In genomic region chr18:66873899-66874298, GRCh38 we compare ENCODE assay signal across 22 cellular contexts.
DNase-seq lines count a peak whose midpoint lies in the region; ATAC-seq, FAIRE-seq and TF ChIP-seq lines count a peak whose summit lies in the region.
"Had no signal": no experiment of that assay in that cellular context is flagged by ENCODE, and none has a peak within 500 bp of the region (broad histone marks: within the 10 kb centered on the region; RNA-seq: fewer than 3 reads in every experiment).

No MANE protein-coding gene starts in this region.

- WGBS in HepG2 (ENCODE audit: low lambda C conversion rate): 14% methylated on average over 4 of the region's 4 CpGs

- no peak for TF ChIP-seq RAD21 in HepG2 (CRISPR knock-in tag; IDR thresholded peaks at IDR 0.05)

- BruUV-seq in HepG2 (replicated peaks; lab: Mats Ljungman, UMichigan): no TSS peak

- peak overlapping the region; percentile 15; the same call in 1 of the 2 replicates for H3K4me2 ChIP-seq in HepG2 (ENCODE audit: low read depth, low read length)

- H3K9ac ChIP-seq in HepG2 (ENCODE audit: insufficient read depth, low read depth, low read length): no peak overlapping the region

- POLR2A ChIA-PET in HepG2 (lab: Yijun Ruan, JAX): no interaction called here

- TF ChIP-seq CTCF in HepG2 (CRISPR knock-in tag; IDR thresholded peaks at IDR 0.05): no peak

- no peaks in the 10 kb centered on the region for H4K20me1 ChIP-seq in HepG2 (ENCODE audit: insufficient read depth, low read length)

- H2AFZ ChIP-seq in HepG2 (ENCODE audit: low read length): no peak overlapping the region

- H3K4me3 ChIP-seq in HepG2 (replicated peaks in 1 of 3; ENCODE audit: insufficient read depth in 1 of 3, low read depth in 2 of 3, low read length in 3 of 3): no peak overlapping the region

- intact Hi-C loops in HepG2 (cut with micrococcal nuclease; ENCODE audit: unreplicated experiment): no loop called here

- FAIRE-seq in HepG2 (lab: Jason Lieb, UNC): no peak
- FAIRE-seq: GM12891 had no signal

- H3K4me1 ChIP-seq in HepG2 (ENCODE audit: insufficient read depth, low read length): peaks cover 16% of the 10 kb centered on the region
- H3K4me1 ChIP-seq: BE2C had no signal

- TF ChIP-seq POLR2A in HepG2 (IDR thresholded peaks at IDR 0.05; ENCODE audit: insufficient read depth in 1 of 2, low read depth in 2 of 2, low read length in 2 of 2): no peak

- H3K79me2 ChIP-seq in HepG2 (ENCODE audit: insufficient read depth, low read length): no peaks in the 10 kb centered on the region

- ATAC-seq in HepG2 (peak; percentile 71), GM19351 (IDR thresholded peaks at IDR 0.05; ENCODE audit: unreplicated experiment) (no peak), GM18511 (IDR thresholded peaks at IDR 0.05; ENCODE audit: unreplicated experiment) (no peak)
- ATAC-seq: HCT116, PC-3 had no signal

- TF ChIP-seq EP300 in HepG2 (IDR thresholded peaks at IDR 0.05; ENCODE audit: low read depth in 2 of 2, low read length in 2 of 2) (0 out of 4 replicates have a peak, but pooled peaks of 1 of the 2 experiments have one; percentile 23), HepG2 (CRISPR knock-in tag; IDR thresholded peaks at IDR 0.05; ENCODE audit: borderline replicate concordance) (no peak)

- DNase-seq in NCI-H510A treated with DMSO at 0.1 percent for 48 hours (lab: John Stamatoyannopoulos, UW) (peak; percentile 56), NCI-H510A (lab: John Stamatoyannopoulos, UW) (no peak), NCI-H748 treated with DMSO at 0.1 percent for 48 hours (lab: John Stamatoyannopoulos, UW) (peak; percentile 23), HepG2 (ENCODE audit: low spot score) (peak; percentile 61), SIG-M5 (lab: John Stamatoyannopoulos, UW) (no peak)
- DNase-seq: BE2C; CD8-positive, alpha-beta memory T cell; DMS 273 treated with DMSO at 0.1 percent for 48 hours; DMS79; EL; GF-D8; NCI-H1092; NCI-H1436 treated with DMSO at 0.1 percent for 48 hours; NCI-H2029; NCI-H446; NCI-H526 treated with DMSO at 0.1 percent for 48 hours; NK-92 treated with Interleukin-12 subunit alpha and Interleukin-12 subunit beta, amount 100 ng/mL, for 24 hours; PC-3 had no signal

- no peaks in the 10 kb centered on the region for H3K27me3 ChIP-seq in HepG2 (ENCODE audit: control insufficient read depth in 1 of 2, insufficient read depth in 2 of 2, low read length in 2 of 2)
- H3K27me3 ChIP-seq: BE2C had no signal

- H3K27ac ChIP-seq in HepG2 (ENCODE audit: extremely low read length, insufficient read depth, low read length): no peak overlapping the region

- CTCF ChIA-PET in HepG2 (lab: Yijun Ruan, JAX; ENCODE audit: low intra/inter-chr PET ratio, low total read pairs): no interaction called here

- no peaks in the 10 kb centered on the region for H3K36me3 ChIP-seq in HepG2 (replicated peaks in 1 of 2; ENCODE audit: control insufficient read depth in 1 of 2, insufficient read depth in 2 of 2, low read length in 2 of 2)
- H3K36me3 ChIP-seq: BE2C had no signal

- H3K9me3 ChIP-seq in HepG2 (ENCODE audit: low read length): no peaks in the 10 kb centered on the region
- H3K9me3 ChIP-seq: BE2C had no signal

- in situ Hi-C loops in HepG2 (cut with HindIII; ENCODE audit: extremely low pct_ligation_motif_present, low pct_unique_long_range_greater_than_20kb): no loop called here

TF ChIP-seq in HepG2, 621 proteins besides CTCF, POLR2A, EP300 and RAD21 (continues in another document):
- peak; percentile 52; the same call in 1 of the 2 replicates for TF ChIP-seq NCOA2 (CRISPR knock-in tag; IDR thresholded peaks at IDR 0.05)
- no peak for TF ChIP-seq ZNF720 (CRISPR knock-in tag; IDR thresholded peaks at IDR 0.05)
- TF ChIP-seq CHD2 (IDR thresholded peaks at IDR 0.05; ENCODE audit: low read depth, low read length): no peak
- no peak for TF ChIP-seq ZNF576 (CRISPR knock-in tag; IDR thresholded peaks at IDR 0.05)
- TF ChIP-seq ZNF704 (CRISPR knock-in tag; IDR thresholded peaks at IDR 0.05; ENCODE audit: borderline replicate concordance): no peak
- no peak for TF ChIP-seq CCAR2 (optimal IDR thresholded peaks at IDR 0.05; ENCODE audit: low read depth, low read length)
- no peak for TF ChIP-seq PBX3 (CRISPR knock-in tag; IDR thresholded peaks at IDR 0.05; ENCODE audit: borderline replicate concordance)
- 0 out of 2 replicates have a peak, but pooled peaks have one; percentile 34 for TF ChIP-seq FOXP4 (CRISPR knock-in tag; IDR thresholded peaks at IDR 0.05)
- no peak for TF ChIP-seq GABPB1 (CRISPR knock-in tag; IDR thresholded peaks at IDR 0.05)
- TF ChIP-seq CENPBD1 (CRISPR knock-in tag; IDR thresholded peaks at IDR 0.05; ENCODE audit: borderline replicate concordance, low read depth): no peak
- no peak for TF ChIP-seq HMGA1 (CRISPR knock-in tag; conservative IDR thresholded peaks at IDR 0.05)
- no peak for TF ChIP-seq ZNF17 (CRISPR knock-in tag; IDR thresholded peaks at IDR 0.05)
- TF ChIP-seq SOX5 (CRISPR knock-in tag; IDR thresholded peaks at IDR 0.05; ENCODE audit: borderline replicate concordance): no peak
- TF ChIP-seq BCL3 (CRISPR knock-in tag; IDR thresholded peaks at IDR 0.05): no peak
- TF ChIP-seq FOXP1 (IDR thresholded peaks at IDR 0.05): no peak
- TF ChIP-seq FOXP1 (CRISPR knock-in tag; IDR thresholded peaks at IDR 0.05): peak; percentile 39; the same call in 1 of the 2 replicates
- no peak for TF ChIP-seq MED13 (CRISPR knock-in tag; IDR thresholded peaks at IDR 0.05)

Comparison
In these comparisons a context has a peak if more than half of its experiments do, and no peak if none do; other contexts are left out.
1. DNase-seq: peak in NCI-H510A treated with DMSO at 0.1 percent for 48 hours (single experiment), NCI-H748 treated with DMSO at 0.1 percent for 48 hours (single experiment) and HepG2 (single experiment); none in NCI-H510A (single experiment) and SIG-M5 (single experiment).